ENCODE assay signal across 8 cellular contexts in genomic region chr10:97037365-97038361, GRCh38.
DNase-seq lines count a peak whose midpoint lies in the region; TF ChIP-seq lines count a peak whose summit lies in the region.

No MANE protein-coding gene starts in this region.

- H3K27me3 ChIP-seq in H9 (ENCODE audit: insufficient read depth, low read length), result no peaks in the 10 kb centered on the region
- no peaks in the 10 kb centered on the region for H3K27me3 ChIP-seq in SU-DHL-6 (ENCODE audit: low read length)
- peaks cover 29% of the 10 kb centered on the region for H3K27me3 ChIP-seq in adipocyte (replicated peaks; ENCODE audit: control insufficient read depth, insufficient read depth, low read length)
- H3K27me3 ChIP-seq in right atrium auricular region, result no peaks in the 10 kb centered on the region
- no peaks in the 10 kb centered on the region for H3K27me3 ChIP-seq in rectal smooth muscle tissue (ENCODE audit: control insufficient read depth, insufficient read depth, low read length)
- H3K27me3 ChIP-seq in uterus, result no peaks in the 10 kb centered on the region

- H3K36me3 ChIP-seq in SU-DHL-6 (ENCODE audit: low read length), result no peaks in the 10 kb centered on the region
- no peaks in the 10 kb centered on the region for H3K36me3 ChIP-seq in adipocyte (ENCODE audit: control insufficient read depth, insufficient read depth, low read length, severe bottlenecking)
- no peaks in the 10 kb centered on the region for H3K36me3 ChIP-seq in right atrium auricular region
- no peaks in the 10 kb centered on the region for H3K36me3 ChIP-seq in rectal smooth muscle tissue (ENCODE audit: control insufficient read depth, insufficient read depth, low read length)
- no peaks in the 10 kb centered on the region for H3K36me3 ChIP-seq in uterus

- no peak overlapping the region for H2BK120ac ChIP-seq in H9 (ENCODE audit: low read depth, low read length, poor library complexity, severe bottlenecking)

- H3K14ac ChIP-seq in H9 (ENCODE audit: insufficient read depth, low read length), result no peak overlapping the region

- H3K9ac ChIP-seq in H9 (ENCODE audit: extremely low read depth, insufficient read length, low read length) (no peak overlapping the region), SU-DHL-6 (ENCODE audit: low read length) (no peak overlapping the region), adipocyte (ENCODE audit: low read length) (peak overlapping the region; percentile 40), rectal smooth muscle tissue (ENCODE audit: low read length) (peak overlapping the region; percentile 10)

- H2AK5ac ChIP-seq in H9 (ENCODE audit: insufficient read length, low read length), result no peak overlapping the region

- no peak overlapping the region for H4K8ac ChIP-seq in H9 (replicated peaks; ENCODE audit: insufficient read length, low read depth, low read length)

- no peaks in the 10 kb centered on the region for H3K9me2 ChIP-seq in SU-DHL-6 (replicated peaks; ENCODE audit: insufficient read depth, low read length)

- H3K9me3 ChIP-seq in H9 (ENCODE audit: control insufficient read depth, low read depth, low read length), result no peaks in the 10 kb centered on the region
- no peaks in the 10 kb centered on the region for H3K9me3 ChIP-seq in SU-DHL-6 (ENCODE audit: insufficient read depth, low read length)
- H3K9me3 ChIP-seq in adipocyte (ENCODE audit: control insufficient read depth, low read length), result no peaks in the 10 kb centered on the region
- H3K9me3 ChIP-seq in right atrium auricular region, result no peaks in the 10 kb centered on the region
- no peaks in the 10 kb centered on the region for H3K9me3 ChIP-seq in uterus

- H3K27ac Mint-ChIP-seq in H9, result no peak overlapping the region

- no peaks in the 10 kb centered on the region for H3K23me2 ChIP-seq in H9 (ENCODE audit: insufficient read length, low read depth, low read length, poor library complexity, severe bottlenecking)

- DNase-seq in DMS53 treated with DMSO at 0.1 percent for 48 hours (lab: John Stamatoyannopoulos, UW; ENCODE audit: unreplicated experiment), result peak; percentile 72
- DNase-seq in H9, result peak; percentile 92
- peak; percentile 51 for DNase-seq in NCI-H1105 (lab: John Stamatoyannopoulos, UW)
- DNase-seq in adipocyte (ENCODE audit: low read depth), result peak; percentile 87
- peak; percentile 83 for DNase-seq in right atrium auricular region (ENCODE audit: low spot score)
- peak; percentile 76 to 77 for DNase-seq in uterus

- no peak overlapping the region for H3T11ph ChIP-seq in H9 (ENCODE audit: low read length)

- peak overlapping the region in 1 of 2 experiments; percentile 52; a peak in 3 of 5 replicates for H3K4me3 Mint-ChIP-seq in H9

- no peak for TF ChIP-seq POLR2A in uterus (IDR thresholded peaks at IDR 0.05)

- intact Hi-C loops in uterus (cut with DNase I; ENCODE audit: low total_unique reads), result loop anchor here (10.0 kb wide), 1 partner anchor 643 kb away; no protein-coding TSS in a partner anchor

- no peak overlapping the region for H3K18ac ChIP-seq in H9 (ENCODE audit: insufficient read length, low read depth, low read length)

- TF ChIP-seq CTCF in H9 (conservative IDR thresholded peaks at IDR 0.05) (peak; percentile 91), SU-DHL-6 (IDR thresholded peaks at IDR 0.05; ENCODE audit: insufficient read depth, low read length, poor library complexity, severe bottlenecking) (peak; percentile 85), right atrium auricular region (IDR thresholded peaks at IDR 0.05) (peak; percentile 59 to 92), uterus (IDR thresholded peaks at IDR 0.05) (peak; percentile 76 to 83 (median 79))

- H3K23ac ChIP-seq in H9 (ENCODE audit: insufficient read length, low read depth, low read length), result no peak overlapping the region

- no peak overlapping the region for H2BK12ac ChIP-seq in H9 (ENCODE audit: insufficient read length, low read depth, low read length)

- H3K79me1 ChIP-seq in H9 (ENCODE audit: insufficient read depth, low read depth, low read length, poor library complexity, severe bottlenecking), result no peaks in the 10 kb centered on the region

- peaks cover 2% of the 10 kb centered on the region; the same call in 1 of the 2 replicates for H3K4me1 ChIP-seq in H9 (ENCODE audit: insufficient read depth, low read length)
- H3K4me1 ChIP-seq in adipocyte (ENCODE audit: control insufficient read depth, insufficient read depth, low read length), result peaks cover 5% of the 10 kb centered on the region
- peaks cover 0 to 15% of the 10 kb centered on the region in 2 donors for H3K4me1 ChIP-seq in right atrium auricular region
- H3K4me1 ChIP-seq in rectal smooth muscle tissue (ENCODE audit: control insufficient read depth, insufficient read depth, low read length), result no peaks in the 10 kb centered on the region
- no peaks in the 10 kb centered on the region for H3K4me1 ChIP-seq in uterus

- no peak overlapping the region for H4K5ac ChIP-seq in H9 (ENCODE audit: insufficient read length, low read depth, low read length)

- no peaks in the 10 kb centered on the region for H4K20me1 ChIP-seq in H9 (ENCODE audit: control insufficient read depth, insufficient read depth, insufficient read length)
- H4K20me1 ChIP-seq in SU-DHL-6 (ENCODE audit: low read depth, low read length), result no peaks in the 10 kb centered on the region

- H3K4me3 ChIP-seq in SU-DHL-6 (ENCODE audit: insufficient read depth, low read length, poor library complexity, severe bottlenecking), result no peak overlapping the region
- peak overlapping the region; percentile 75 for H3K4me3 ChIP-seq in adipocyte (ENCODE audit: low read length)
- peak overlapping the region; percentile 25 to 52 for H3K4me3 ChIP-seq in right atrium auricular region
- peak overlapping the region; percentile 58 for H3K4me3 ChIP-seq in rectal smooth muscle tissue (ENCODE audit: low read length)
- H3K4me3 ChIP-seq in uterus, result peak overlapping the region in 1 of 2 donors; percentile 34

- H3K27me3 Mint-ChIP-seq in H9 (ENCODE audit: low read depth), result peaks cover 20% of the 10 kb centered on the region

- H2BK5ac ChIP-seq in H9 (ENCODE audit: insufficient read length, low read length), result no peak overlapping the region

- H3K9me3 Mint-ChIP-seq in H9, result no peaks in the 10 kb centered on the region

- no peak overlapping the region for H3K27ac ChIP-seq in H9 (ENCODE audit: insufficient read length, low read depth, low read length)
- no peak overlapping the region for H3K27ac ChIP-seq in SU-DHL-6 (ENCODE audit: low read depth, low read length)
- H3K27ac ChIP-seq in right atrium auricular region, result no peak overlapping the region
- H3K27ac ChIP-seq in rectal smooth muscle tissue (ENCODE audit: low read depth, low read length), result no peak overlapping the region
- no peak overlapping the region for H3K27ac ChIP-seq in uterus

- H2BK15ac ChIP-seq in H9 (ENCODE audit: low read depth, low read length), result no peak overlapping the region

- no peak overlapping the region for H3K4me2 ChIP-seq in H9 (ENCODE audit: insufficient read depth, insufficient read length, low read length)
- H3K4me2 ChIP-seq in SU-DHL-6 (ENCODE audit: low read depth, low read length, poor library complexity, severe bottlenecking), result no peak overlapping the region

- WGBS in H9 (ENCODE audit: extremely low coverage, insufficient read length, low lambda C conversion rate), result no CpG with 5 or more reads among the region's 30 CpGs

- no peak overlapping the region for H2BK20ac ChIP-seq in H9 (ENCODE audit: low read depth, low read length, poor library complexity, severe bottlenecking)

- H3K56ac ChIP-seq in H9 (ENCODE audit: insufficient read length, low read depth, low read length), result no peak overlapping the region

- H2AFZ ChIP-seq in H9 (ENCODE audit: low read length) (no peak overlapping the region), SU-DHL-6 (ENCODE audit: low read depth, low read length, severe bottlenecking) (peak overlapping the region; percentile 14)

- peaks cover 32 to 35% of the 10 kb centered on the region in 2 experiments for H3K4me1 Mint-ChIP-seq in H9

- no peak overlapping the region for H3K4ac ChIP-seq in H9 (ENCODE audit: low read depth, low read length)

- H3F3A ChIP-seq in SU-DHL-6 (ENCODE audit: insufficient read depth), result no peaks in the 10 kb centered on the region

- no peak overlapping the region for H4K91ac ChIP-seq in H9 (ENCODE audit: insufficient read length, low read depth, low read length)

- H3K79me2 ChIP-seq in H9 (ENCODE audit: insufficient read depth, low read length), result no peaks in the 10 kb centered on the region
- no peaks in the 10 kb centered on the region for H3K79me2 ChIP-seq in SU-DHL-6 (ENCODE audit: insufficient read depth, low read length)

- H3K36me3 Mint-ChIP-seq in H9 (ENCODE audit: insufficient read depth in 1 of 3, low read depth in 3 of 3), result no peaks in the 10 kb centered on the region

Comparison
In these comparisons a context has a peak if more than half of its experiments do, and no peak if none do; other contexts are left out.
1. H3K9ac ChIP-seq: peak in adipocyte (single experiment) and rectal smooth muscle tissue (single experiment); none in H9 (single experiment) and SU-DHL-6 (single experiment).
2. Peak in every context shown above with its lines, with median percentiles within 50 percentile points of each other: DNase-seq and CTCF ChIP-seq.